ENCODE assay signal across 18 cellular contexts in the genomic region with DNA sequence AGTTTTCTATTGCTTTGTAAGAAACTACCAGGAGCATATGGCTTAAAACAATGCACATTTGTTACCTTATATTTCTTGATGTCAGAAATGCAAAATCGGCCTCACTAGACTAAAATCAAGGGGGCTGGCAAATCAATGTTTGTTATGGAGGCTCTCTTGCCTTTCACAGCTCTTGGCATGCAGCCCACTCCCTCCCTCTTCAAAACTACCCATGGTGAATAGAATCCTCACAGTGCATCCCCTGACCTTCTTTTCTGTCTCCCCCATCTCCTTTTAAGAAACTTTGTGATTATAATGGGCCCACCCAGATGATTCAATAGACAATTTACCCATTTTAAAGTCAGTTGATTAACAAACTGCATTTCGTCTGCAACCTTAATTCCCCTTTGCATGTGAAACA.
"Had no signal": no experiment of that assay in that cellular context is flagged by ENCODE, and none has a peak within 500 bp of the region (broad histone marks: within the 10 kb centered on the region; RNA-seq: fewer than 3 reads in every experiment).

No MANE protein-coding gene starts in this region.

- H3K4me3 ChIP-seq: cardiac muscle cell, dorsolateral prefrontal cortex, left lung, psoas muscle had no signal

- H3K27ac Mint-ChIP-seq: activated B cell treated with CpG ODN at 0.5 μM for 24 hours; activated CD8-positive, alpha-beta T cell treated with anti-CD3 and anti-CD28 coated beads for 36 hours; activated naive CD8-positive, alpha-beta T cell treated with anti-CD3 and anti-CD28 coated beads, Interleukin-2, amount 10 ng/mL, durations not matched to agents 7 days and 5 days; activated T-helper 17 cell treated with anti-CD3 and anti-CD28 coated beads, Interleukin-2, amount 50 U/mL, for 72 hours; mesothelial cell of epicardium; T-helper 2 cell treated with Interferon-gamma antibody and Interleukin-4, amounts not matched to agents 5 μg/mL and 100 μg/mL, for 36 hours had no signal

- ATAC-seq: activated CD8-positive, alpha-beta T cell treated with anti-CD3 and anti-CD28 coated beads for 36 hours; activated T-helper 17 cell treated with anti-CD3 and anti-CD28 coated beads, Interleukin-2, amount 50 U/mL, for 72 hours; left lung; psoas muscle; right cardiac atrium had no signal

- H3K36me3 Mint-ChIP-seq: activated naive CD8-positive, alpha-beta T cell treated with anti-CD3 and anti-CD28 coated beads, Interleukin-2, amount 10 ng/mL, durations not matched to agents 7 days and 5 days had no signal

- H3K4me3 Mint-ChIP-seq: activated B cell treated with CpG ODN at 0.5 μM for 24 hours; activated CD8-positive, alpha-beta T cell treated with anti-CD3 and anti-CD28 coated beads for 36 hours; activated naive CD8-positive, alpha-beta T cell treated with anti-CD3 and anti-CD28 coated beads, Interleukin-2, amount 10 ng/mL, durations not matched to agents 7 days and 5 days; activated T-helper 17 cell treated with anti-CD3 and anti-CD28 coated beads, Interleukin-2, amount 50 U/mL, for 72 hours; mesothelial cell of epicardium; T-helper 2 cell treated with Interferon-gamma antibody and Interleukin-4, amounts not matched to agents 5 μg/mL and 100 μg/mL, for 36 hours had no signal

- H3K27ac ChIP-seq: cardiac muscle cell, dorsolateral prefrontal cortex, epithelial cell of prostate, left lung, psoas muscle had no signal

- H3K27me3 ChIP-seq: cardiac muscle cell, dorsolateral prefrontal cortex, left lung had no signal

- H3K27me3 Mint-ChIP-seq: activated B cell treated with CpG ODN at 0.5 μM for 24 hours; activated CD8-positive, alpha-beta T cell treated with anti-CD3 and anti-CD28 coated beads for 36 hours; activated naive CD8-positive, alpha-beta T cell treated with anti-CD3 and anti-CD28 coated beads, Interleukin-2, amount 10 ng/mL, durations not matched to agents 7 days and 5 days; activated T-helper 17 cell treated with anti-CD3 and anti-CD28 coated beads, Interleukin-2, amount 50 U/mL, for 72 hours had no signal

- DNase-seq: activated B cell treated with CpG ODN at 0.5 μM for 24 hours; activated CD4-positive, alpha-beta T cell treated with anti-CD3 and anti-CD28 coated beads for 48 hours; activated CD8-positive, alpha-beta T cell treated with anti-CD3 and anti-CD28 coated beads for 36 hours; activated naive CD4-positive, alpha-beta T cell; activated naive CD8-positive, alpha-beta T cell treated with anti-CD3 and anti-CD28 coated beads, Interleukin-2, amount 10 ng/mL, durations not matched to agents 7 days and 5 days; activated T-cell treated with anti-CD3 and anti-CD28 coated beads, Interleukin-2, amount 50 U/mL, for 1 hour; amygdala; dorsolateral prefrontal cortex; left lung; psoas muscle; right cardiac atrium; stimulated activated CD4-positive, alpha-beta T cell treated with anti-CD3 and anti-CD28 coated beads, Interleukin-2, amount 100 ng/mL, for 24 hours; stimulated activated naive CD4-positive, alpha-beta T cell treated with Interleukin-2 at 50 U/mL for 16 hours had no signal

- H3K36me3 ChIP-seq: cardiac muscle cell, left lung had no signal

- H3K4me1 ChIP-seq: left lung, psoas muscle had no signal

- H3K4me1 Mint-ChIP-seq: activated B cell treated with CpG ODN at 0.5 μM for 24 hours; activated naive CD8-positive, alpha-beta T cell treated with anti-CD3 and anti-CD28 coated beads, Interleukin-2, amount 10 ng/mL, durations not matched to agents 7 days and 5 days; activated T-helper 17 cell treated with anti-CD3 and anti-CD28 coated beads, Interleukin-2, amount 50 U/mL, for 72 hours had no signal

- H3K9me3 ChIP-seq: left lung, psoas muscle had no signal
